Comparison of ENCODE assay signal across 10 cellular contexts in genomic region chr5:6732634-6733410, GRCh38. TPM values are rescaled to one million over a fixed set of nuclear protein-coding genes. Genes with fewer than 3 reads are reported as not detected.
DNase-seq lines count a peak whose midpoint lies in the region; ATAC-seq and TF ChIP-seq lines count a peak whose summit lies in the region.
"Had no signal": no experiment of that assay in that cellular context is flagged by ENCODE, and none has a peak within 500 bp of the region (broad histone marks: within the 10 kb centered on the region; RNA-seq: fewer than 3 reads in every experiment).

No MANE protein-coding gene starts in this region.

- H3K4me3 ChIP-seq in left ventricle myocardium inferior = peak overlapping the region; percentile 48

- peaks cover 88% of the 10 kb centered on the region for H3K4me1 ChIP-seq in left ventricle myocardium inferior

- no peak overlapping the region for H3K4me3 Mint-ChIP-seq in activated T-helper 2 cell treated with anti-CD3 and anti-CD28 coated beads, Interferon-gamma antibody, Interleukin-2, Interleukin-4, amounts not matched to agents 10 μg/mL and 5 μg/mL and 100 μg/mL, durations not matched to agents 14 hours and 24 hours and 36 hours (ENCODE audit: low read depth)
- no peak overlapping the region for H3K4me3 Mint-ChIP-seq in stimulated activated memory B cell treated with anti-CD40 and anti-IgM and Interleukin-4, amounts not matched to agents 10 μg/mL and 1 μg/mL and 100 μg/mL, for 72 hours
- H3K4me3 Mint-ChIP-seq: stimulated activated naive CD8-positive, alpha-beta T cell treated with anti-CD3 and anti-CD28 coated beads, Interleukin-15, Interleukin-2, amounts not matched to agents 100 ng/mL and 50 ng/mL, for 24 hours had no signal

- no peak for TF ChIP-seq CTCF in left ventricle myocardium inferior (IDR thresholded peaks at IDR 0.05; ENCODE audit: borderline replicate concordance)

- no peak for ATAC-seq in stimulated activated memory B cell treated with anti-CD40 and anti-IgM and Interleukin-4, amounts not matched to agents 10 μg/mL and 1 μg/mL and 100 μg/mL, for 72 hours
- no peak for ATAC-seq in GM21447 (IDR thresholded peaks at IDR 0.05; ENCODE audit: unreplicated experiment)

- no peaks in the 10 kb centered on the region for H3K9me3 Mint-ChIP-seq in activated T-helper 2 cell treated with anti-CD3 and anti-CD28 coated beads, Interferon-gamma antibody, Interleukin-2, Interleukin-4, amounts not matched to agents 10 μg/mL and 5 μg/mL and 100 μg/mL, durations not matched to agents 14 hours and 24 hours and 36 hours
- no peaks in the 10 kb centered on the region for H3K9me3 Mint-ChIP-seq in stimulated activated memory B cell treated with anti-CD40 and anti-IgM and Interleukin-4, amounts not matched to agents 10 μg/mL and 1 μg/mL and 100 μg/mL, for 72 hours
- H3K9me3 Mint-ChIP-seq: stimulated activated naive CD8-positive, alpha-beta T cell treated with anti-CD3 and anti-CD28 coated beads, Interleukin-15, Interleukin-2, amounts not matched to agents 100 ng/mL and 50 ng/mL, for 24 hours had no signal

- peaks cover 5% of the 10 kb centered on the region for H3K36me3 ChIP-seq in left ventricle myocardium inferior

- peak; percentile 54 for DNase-seq in DMS 273 (lab: John Stamatoyannopoulos, UW; ENCODE audit: unreplicated experiment)
- DNase-seq in DMS 273 treated with DMSO at 0.1 percent for 48 hours (lab: John Stamatoyannopoulos, UW) = no peak
- no peak for DNase-seq in activated T-helper 2 cell treated with anti-CD3 and anti-CD28 coated beads, Interferon-gamma antibody, Interleukin-2, Interleukin-4, amounts not matched to agents 10 μg/mL and 5 μg/mL and 100 μg/mL, durations not matched to agents 14 hours and 24 hours and 36 hours (ENCODE audit: low spot score)
- DNase-seq in left ventricle myocardium inferior = peak; percentile 36
- DNase-seq in HT-29 (ENCODE audit: low spot score) = no peak
- no peak for DNase-seq in NCI-H526 (lab: John Stamatoyannopoulos, UW)

- no peaks in the 10 kb centered on the region for H3K9me3 ChIP-seq in left ventricle myocardium inferior (replicated peaks)

- peaks cover 71% of the 10 kb centered on the region for H3K4me1 Mint-ChIP-seq in activated T-helper 2 cell treated with anti-CD3 and anti-CD28 coated beads, Interferon-gamma antibody, Interleukin-2, Interleukin-4, amounts not matched to agents 10 μg/mL and 5 μg/mL and 100 μg/mL, durations not matched to agents 14 hours and 24 hours and 36 hours (ENCODE audit: low read depth)
- peaks cover 91% of the 10 kb centered on the region for H3K4me1 Mint-ChIP-seq in stimulated activated memory B cell treated with anti-CD40 and anti-IgM and Interleukin-4, amounts not matched to agents 10 μg/mL and 1 μg/mL and 100 μg/mL, for 72 hours

- H3K36me3 Mint-ChIP-seq in activated T-helper 2 cell treated with anti-CD3 and anti-CD28 coated beads, Interferon-gamma antibody, Interleukin-2, Interleukin-4, amounts not matched to agents 10 μg/mL and 5 μg/mL and 100 μg/mL, durations not matched to agents 14 hours and 24 hours and 36 hours (ENCODE audit: low read depth) = peaks cover 46% of the 10 kb centered on the region
- peaks cover 50% of the 10 kb centered on the region for H3K36me3 Mint-ChIP-seq in stimulated activated memory B cell treated with anti-CD40 and anti-IgM and Interleukin-4, amounts not matched to agents 10 μg/mL and 1 μg/mL and 100 μg/mL, for 72 hours

- H3K27me3 Mint-ChIP-seq in activated T-helper 2 cell treated with anti-CD3 and anti-CD28 coated beads, Interferon-gamma antibody, Interleukin-2, Interleukin-4, amounts not matched to agents 10 μg/mL and 5 μg/mL and 100 μg/mL, durations not matched to agents 14 hours and 24 hours and 36 hours (ENCODE audit: low read depth) = no peaks in the 10 kb centered on the region
- H3K27me3 Mint-ChIP-seq in stimulated activated memory B cell treated with anti-CD40 and anti-IgM and Interleukin-4, amounts not matched to agents 10 μg/mL and 1 μg/mL and 100 μg/mL, for 72 hours = no peaks in the 10 kb centered on the region
- H3K27me3 Mint-ChIP-seq: stimulated activated naive CD8-positive, alpha-beta T cell treated with anti-CD3 and anti-CD28 coated beads, Interleukin-15, Interleukin-2, amounts not matched to agents 100 ng/mL and 50 ng/mL, for 24 hours had no signal

- H3K27ac ChIP-seq in left ventricle myocardium inferior (replicated peaks) = peak overlapping the region; percentile 88
- H3K27ac ChIP-seq: 22Rv1 had no signal

- intact Hi-C loops in activated T-helper 2 cell treated with anti-CD3 and anti-CD28 coated beads, Interferon-gamma antibody, Interleukin-2, Interleukin-4, amounts not matched to agents 10 μg/mL and 5 μg/mL and 100 μg/mL, durations not matched to agents 14 hours and 24 hours and 36 hours (cut with micrococcal nuclease) = no loop called here
- intact Hi-C loops in left ventricle myocardium inferior (cut with micrococcal nuclease) = no loop called here

- peak overlapping the region; percentile 59 for H3K27ac Mint-ChIP-seq in activated T-helper 2 cell treated with anti-CD3 and anti-CD28 coated beads, Interferon-gamma antibody, Interleukin-2, Interleukin-4, amounts not matched to agents 10 μg/mL and 5 μg/mL and 100 μg/mL, durations not matched to agents 14 hours and 24 hours and 36 hours
- H3K27ac Mint-ChIP-seq in stimulated activated memory B cell treated with anti-CD40 and anti-IgM and Interleukin-4, amounts not matched to agents 10 μg/mL and 1 μg/mL and 100 μg/mL, for 72 hours = peak overlapping the region; percentile 73

- H3K27me3 ChIP-seq in left ventricle myocardium inferior (ENCODE audit: low read depth) = no peaks in the 10 kb centered on the region

RNA-seq across cellular contexts. Expression of gene TENT4A, which starts 19.6 kb away (rescaled TPM):
- total RNA-seq in activated T-helper 2 cell treated with anti-CD3 and anti-CD28 coated beads, Interferon-gamma antibody, Interleukin-2, Interleukin-4, amounts not matched to agents 10 μg/mL and 5 μg/mL and 100 μg/mL, durations not matched to agents 14 hours and 24 hours and 36 hours = 39.4 and 40.1 TPM in 2 replicates
- total RNA-seq in left ventricle myocardium inferior = 9.5 TPM
- 31.6 and 36.5 TPM in 2 replicates for total RNA-seq in HT-29 (2014; rRNA removed; shearing (Covaris generic))

Comparison
In these comparisons a context has a peak if more than half of its experiments do, and no peak if none do; other contexts are left out.
1. DNase-seq: peak in DMS 273 (single experiment) and left ventricle myocardium inferior (single experiment); none in DMS 273 treated with DMSO at 0.1 percent for 48 hours (single experiment), activated T-helper 2 cell treated with anti-CD3 and anti-CD28 coated beads, Interferon-gamma antibody, Interleukin-2, Interleukin-4, amounts not matched to agents 10 μg/mL and 5 μg/mL and 100 μg/mL, durations not matched to agents 14 hours and 24 hours and 36 hours (single experiment), HT-29 (single experiment) and NCI-H526 (0 of 2).